In genomic region chr15:75348563-75349350, GRCh38 we compare ENCODE assay signal across 3 cellular contexts.
A peak's percentile ranks its signal among the peaks of the same experiment; 100 is the strongest.
TF ChIP-seq lines count a peak whose summit lies in the region.

No MANE protein-coding gene starts in this region.

TF ChIP-seq in A549, 52 proteins besides CTCF, POLR2A, EP300 and RAD21:
- TF ChIP-seq JUN (IDR thresholded peaks at IDR 0.05) (peak in 1 of 2 experiments; percentile 19; a peak in 2 of 5 replicates), RFX5 (IDR thresholded peaks at IDR 0.05) (no peak), PBX3 (IDR thresholded peaks at IDR 0.05) (0 out of 2 replicates have a peak, but pooled peaks have one; percentile 0)

TF ChIP-seq in HEK293, 187 proteins besides CTCF, POLR2A, EP300 and RAD21:
- peak; percentile 16; the same call in 1 of the 2 replicates for TF ChIP-seq ZNF843 (tag by site-specific recombination; IDR thresholded peaks at IDR 0.05)
- peak; percentile 30 for TF ChIP-seq ZBTB8A (tag by site-specific recombination; IDR thresholded peaks at IDR 0.05)
- TF ChIP-seq ZBTB20 (tag by site-specific recombination; IDR thresholded peaks at IDR 0.05) = peak; percentile 60
- peak; percentile 79; the same call in 1 of the 2 replicates for TF ChIP-seq ZNF600 (tag by site-specific recombination; IDR thresholded peaks at IDR 0.05)
- TF ChIP-seq INSM2 (tag by site-specific recombination; IDR thresholded peaks at IDR 0.05) = no peak
- TF ChIP-seq ZFHX2 (tag by site-specific recombination; conservative IDR thresholded peaks at IDR 0.05) = no peak
- 0 out of 2 replicates have a peak, but pooled peaks have one; percentile 56 for TF ChIP-seq ZNF501 (tag by site-specific recombination; IDR thresholded peaks at IDR 0.05)
- 0 out of 2 replicates have a peak, but pooled peaks have one; percentile 11 for TF ChIP-seq WT1 (tag by site-specific recombination; IDR thresholded peaks at IDR 0.05)
- no peak for TF ChIP-seq SCRT2 (tag by site-specific recombination; IDR thresholded peaks at IDR 0.05)
- TF ChIP-seq ZNF26 (tag by site-specific recombination; IDR thresholded peaks at IDR 0.05) = no peak
- 0 out of 2 replicates have a peak, but pooled peaks have one; percentile 40 for TF ChIP-seq ZNF2 (tag by site-specific recombination; IDR thresholded peaks at IDR 0.05)
- no peak for TF ChIP-seq ZSCAN4 (tag by site-specific recombination; IDR thresholded peaks at IDR 0.05)
- TF ChIP-seq ZBTB17 (tag by site-specific recombination; IDR thresholded peaks at IDR 0.05) = no peak
- TF ChIP-seq ZNF768 (tag by site-specific recombination; IDR thresholded peaks at IDR 0.05) = no peak
- TF ChIP-seq ZNF169 (tag by site-specific recombination; IDR thresholded peaks at IDR 0.05) = no peak
- TF ChIP-seq ZFP37 (tag by site-specific recombination; IDR thresholded peaks at IDR 0.05) = no peak
- TF ChIP-seq ZBTB10 (tag by site-specific recombination; IDR thresholded peaks at IDR 0.05) = peak; percentile 6; the same call in 1 of the 2 replicates
- TF ChIP-seq ZXDB (tag by site-specific recombination; IDR thresholded peaks at IDR 0.05) = 0 out of 2 replicates have a peak, but pooled peaks have one; percentile 10
- TF ChIP-seq PRDM4 (tag by site-specific recombination; IDR thresholded peaks at IDR 0.05) = no peak
- no peak for TF ChIP-seq ZSCAN23 (tag by site-specific recombination; IDR thresholded peaks at IDR 0.05)
- TF ChIP-seq ZNF16 (tag by site-specific recombination; IDR thresholded peaks at IDR 0.05; ENCODE audit: low read depth) = no peak

TF ChIP-seq in HepG2, 621 proteins besides CTCF, POLR2A, EP300 and RAD21 (continues in another document):
- TF ChIP-seq NFE2 (CRISPR knock-in tag; IDR thresholded peaks at IDR 0.05) = no peak
- 0 out of 2 replicates have a peak, but pooled peaks have one; percentile 22 for TF ChIP-seq POLR2AphosphoS5 (IDR thresholded peaks at IDR 0.05; ENCODE audit: low read depth, low read length)
- peak; percentile 29; the same call in 1 of the 2 replicates for TF ChIP-seq ZNF274 (CRISPR knock-in tag; IDR thresholded peaks at IDR 0.05)
- TF ChIP-seq KLF16 (CRISPR knock-in tag; IDR thresholded peaks at IDR 0.05) = no peak
- no peak for TF ChIP-seq ZC3H13 (CRISPR knock-in tag; IDR thresholded peaks at IDR 0.05)
- no peak for TF ChIP-seq ZNF501 (CRISPR knock-in tag; IDR thresholded peaks at IDR 0.05)
- TF ChIP-seq ZBTB33 (CRISPR knock-in tag; IDR thresholded peaks at IDR 0.05) = peak; percentile 98
- TF ChIP-seq MEIS1 (CRISPR knock-in tag; IDR thresholded peaks at IDR 0.05; ENCODE audit: borderline replicate concordance) = no peak
- TF ChIP-seq ZBTB7A (CRISPR knock-in tag; IDR thresholded peaks at IDR 0.05) = 0 out of 2 replicates have a peak, but pooled peaks have one; percentile 18
- TF ChIP-seq FOXJ3 (CRISPR knock-in tag; IDR thresholded peaks at IDR 0.05; ENCODE audit: borderline replicate concordance) = no peak
- no peak for TF ChIP-seq CAMTA2 (CRISPR knock-in tag; IDR thresholded peaks at IDR 0.05; ENCODE audit: borderline replicate concordance)
- no peak for TF ChIP-seq TFAP4 (IDR thresholded peaks at IDR 0.05; ENCODE audit: borderline replicate concordance, low read depth)
- peak; percentile 72; the same call in 1 of the 2 replicates for TF ChIP-seq KDM2A (CRISPR knock-in tag; IDR thresholded peaks at IDR 0.05; ENCODE audit: borderline replicate concordance, low read depth)
- TF ChIP-seq ZSCAN31 (CRISPR knock-in tag; IDR thresholded peaks at IDR 0.05; ENCODE audit: low read depth) = 0 out of 2 replicates have a peak, but pooled peaks have one; percentile 59
- 0 out of 2 replicates have a peak, but pooled peaks have one; percentile 16 for TF ChIP-seq MTA1 (CRISPR knock-in tag; IDR thresholded peaks at IDR 0.05; ENCODE audit: borderline replicate concordance)
- no peak for TF ChIP-seq KAT7 (CRISPR knock-in tag; IDR thresholded peaks at IDR 0.05; ENCODE audit: borderline replicate concordance)
- TF ChIP-seq DMAP1 (CRISPR knock-in tag; IDR thresholded peaks at IDR 0.05) = no peak
- TF ChIP-seq ZNF891 (CRISPR knock-in tag; IDR thresholded peaks at IDR 0.05) = no peak; the same call in 1 of the 2 replicates
- no peak for TF ChIP-seq ZNF773 (CRISPR knock-in tag; IDR thresholded peaks at IDR 0.05; ENCODE audit: borderline replicate concordance)
- TF ChIP-seq AKAP8 (CRISPR knock-in tag; IDR thresholded peaks at IDR 0.05) = peak; percentile 68; the same call in 1 of the 2 replicates
- peak; percentile 50; the same call in 1 of the 2 replicates for TF ChIP-seq ZFP91 (CRISPR knock-in tag; IDR thresholded peaks at IDR 0.05; ENCODE audit: borderline replicate concordance)
- TF ChIP-seq AGO1 (IDR thresholded peaks at IDR 0.05; ENCODE audit: low read depth, low read length, poor library complexity, severe bottlenecking) = peak; percentile 79
- TF ChIP-seq JUN (CRISPR knock-in tag; IDR thresholded peaks at IDR 0.05) = no peak
- TF ChIP-seq FOXO4 (CRISPR knock-in tag; conservative IDR thresholded peaks at IDR 0.05) = no peak
- TF ChIP-seq ZFY (CRISPR knock-in tag; IDR thresholded peaks at IDR 0.05) = peak; percentile 50; the same call in 1 of the 2 replicates
- TF ChIP-seq SATB2 (CRISPR knock-in tag; IDR thresholded peaks at IDR 0.05) = no peak
- TF ChIP-seq ZNF17 (CRISPR knock-in tag; IDR thresholded peaks at IDR 0.05) = no peak
- peak; percentile 32; the same call in 1 of the 2 replicates for TF ChIP-seq ZNF263 (CRISPR knock-in tag; IDR thresholded peaks at IDR 0.05)
- TF ChIP-seq MAX (IDR thresholded peaks at IDR 0.05) = no peak
- TF ChIP-seq ZNF326 (CRISPR knock-in tag; IDR thresholded peaks at IDR 0.05; ENCODE audit: borderline replicate concordance) = peak; percentile 16; the same call in 1 of the 2 replicates
- peak; percentile 93 for TF ChIP-seq AGO2 (optimal IDR thresholded peaks at IDR 0.05; ENCODE audit: low read depth, low read length)
- 0 out of 2 replicates have a peak, but pooled peaks have one; percentile 37 for TF ChIP-seq ZNF317 (CRISPR knock-in tag; IDR thresholded peaks at IDR 0.05)
- TF ChIP-seq ZBTB25 (CRISPR knock-in tag; IDR thresholded peaks at IDR 0.05) = no peak
- TF ChIP-seq NFYB (CRISPR knock-in tag; IDR thresholded peaks at IDR 0.05) = no peak
- TF ChIP-seq MAF1 (CRISPR knock-in tag; IDR thresholded peaks at IDR 0.05; ENCODE audit: borderline replicate concordance) = no peak
- 0 out of 2 replicates have a peak, but pooled peaks have one; percentile 34 for TF ChIP-seq SRY (CRISPR knock-in tag; IDR thresholded peaks at IDR 0.05)
- TF ChIP-seq HNRNPLL (IDR thresholded peaks at IDR 0.05; ENCODE audit: low read depth, low read length, poor library complexity, severe bottlenecking) = peak; percentile 25
- TF ChIP-seq SNRNP70 (IDR thresholded peaks at IDR 0.05; ENCODE audit: low read depth, low read length) = no peak
- 0 out of 2 replicates have a peak, but pooled peaks have one; percentile 13 for TF ChIP-seq ARNT2 (CRISPR knock-in tag; IDR thresholded peaks at IDR 0.05; ENCODE audit: low read depth)
- no peak for TF ChIP-seq ZXDC (CRISPR knock-in tag; IDR thresholded peaks at IDR 0.05)
- no peak for TF ChIP-seq ZNF101 (CRISPR knock-in tag; IDR thresholded peaks at IDR 0.05; ENCODE audit: borderline replicate concordance, low read depth)
- peak; percentile 73 for TF ChIP-seq PRDM15 (CRISPR knock-in tag; IDR thresholded peaks at IDR 0.05)
